1 cellular context compared by ENCODE assay signal in the genomic region with DNA sequence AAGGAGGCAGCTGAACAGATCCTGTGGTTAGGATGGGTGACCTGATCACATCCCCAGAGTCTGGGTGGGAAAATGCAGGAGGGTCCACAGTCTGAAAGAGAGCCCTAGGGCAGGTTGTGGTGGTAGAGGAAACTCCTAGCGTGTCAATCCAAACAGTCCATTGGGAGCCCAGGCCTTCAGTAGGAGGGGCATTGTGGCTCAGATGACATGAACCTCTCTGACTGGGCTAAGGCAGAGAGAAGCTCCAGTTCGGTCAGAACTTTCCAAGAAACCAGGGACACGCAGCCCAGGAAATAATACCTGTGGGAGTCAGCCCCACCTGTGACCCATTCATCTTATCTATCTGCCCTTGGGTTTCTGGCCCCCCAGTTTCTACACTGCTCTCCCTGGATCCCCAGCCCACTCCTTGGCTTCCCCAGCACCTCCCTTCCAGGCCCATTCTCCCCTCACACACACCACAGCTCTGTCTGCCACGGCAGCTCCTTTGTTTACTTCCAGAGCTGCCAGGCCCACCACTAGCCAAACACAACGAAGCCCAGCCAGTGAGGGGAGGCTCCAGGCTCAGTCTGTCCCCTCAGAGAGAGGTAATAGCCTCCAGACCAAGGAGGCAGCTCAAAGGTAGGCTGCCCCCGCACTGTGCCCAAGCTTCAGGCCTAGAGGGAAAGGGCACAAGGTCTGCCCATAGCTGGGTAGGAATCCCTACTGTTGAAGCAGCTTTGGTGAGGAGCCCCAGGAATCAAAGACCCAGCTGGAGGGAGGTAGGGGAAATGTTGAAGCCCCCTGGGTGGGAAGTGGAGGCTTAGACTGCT.
TF ChIP-seq lines count a peak whose summit lies in the region.

No MANE protein-coding gene starts in this region.

TF ChIP-seq in H1, 55 proteins besides CTCF, POLR2A, EP300 and RAD21:
- TF ChIP-seq TAF7 (optimal IDR thresholded peaks at IDR 0.05; ENCODE audit: borderline replicate concordance, low read depth, low read length) (no peak), TEAD4 (IDR thresholded peaks at IDR 0.05; ENCODE audit: low read depth, low read length) (no peak), SP4 (IDR thresholded peaks at IDR 0.05; ENCODE audit: low read length) (no peak), NANOG (IDR thresholded peaks at IDR 0.05; ENCODE audit: insufficient read depth, low read depth, low read length, poor library complexity, severe bottlenecking) (no peak)
